1 cellular context compared by ENCODE assay signal in the genomic region with DNA sequence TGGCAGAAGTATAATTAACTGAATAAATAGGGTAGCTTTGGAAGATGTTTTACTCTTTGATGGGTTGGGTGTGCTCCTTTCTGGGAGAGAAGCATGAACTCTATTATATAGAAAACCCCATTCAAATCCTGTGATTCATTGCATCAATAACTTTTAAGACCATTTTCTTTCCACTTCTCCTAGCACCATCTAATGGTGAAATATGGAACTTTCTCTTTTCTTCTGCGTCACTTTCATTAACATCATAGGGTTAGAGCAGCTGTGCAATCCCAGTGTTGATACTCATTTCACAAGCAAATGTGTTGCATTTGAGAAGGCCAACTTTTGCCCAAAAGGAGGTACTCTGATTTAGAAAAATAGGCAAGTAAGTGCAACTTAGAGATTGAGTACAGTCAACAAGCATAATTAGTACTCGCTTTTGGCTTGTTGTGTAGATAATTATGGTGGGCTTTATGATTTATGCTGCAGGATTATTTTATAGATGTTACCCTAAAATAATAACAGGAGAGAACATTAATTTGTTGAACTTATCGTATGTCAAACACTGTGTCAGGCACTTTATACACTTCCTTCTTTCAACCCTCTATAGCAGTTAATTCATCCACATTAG.
TF ChIP-seq lines count a peak whose summit lies in the region.

No MANE protein-coding gene starts in this region.

TF ChIP-seq in K562, 482 proteins besides CTCF, POLR2A, EP300 and RAD21 (continued from another document and continues in another):
- TF ChIP-seq, protein P1, sequence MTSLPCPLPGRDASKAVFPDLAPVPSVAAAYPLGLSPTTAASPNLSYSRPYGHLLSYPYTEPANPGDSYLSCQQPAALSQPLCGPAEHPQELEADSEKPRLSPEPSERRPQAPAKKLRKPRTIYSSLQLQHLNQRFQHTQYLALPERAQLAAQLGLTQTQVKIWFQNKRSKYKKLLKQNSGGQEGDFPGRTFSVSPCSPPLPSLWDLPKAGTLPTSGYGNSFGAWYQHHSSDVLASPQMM (CRISPR knock-in tag; IDR thresholded peaks at IDR 0.05), result peak; percentile 77; the same call in 1 of the 2 replicates
- TF ChIP-seq, protein P2, sequence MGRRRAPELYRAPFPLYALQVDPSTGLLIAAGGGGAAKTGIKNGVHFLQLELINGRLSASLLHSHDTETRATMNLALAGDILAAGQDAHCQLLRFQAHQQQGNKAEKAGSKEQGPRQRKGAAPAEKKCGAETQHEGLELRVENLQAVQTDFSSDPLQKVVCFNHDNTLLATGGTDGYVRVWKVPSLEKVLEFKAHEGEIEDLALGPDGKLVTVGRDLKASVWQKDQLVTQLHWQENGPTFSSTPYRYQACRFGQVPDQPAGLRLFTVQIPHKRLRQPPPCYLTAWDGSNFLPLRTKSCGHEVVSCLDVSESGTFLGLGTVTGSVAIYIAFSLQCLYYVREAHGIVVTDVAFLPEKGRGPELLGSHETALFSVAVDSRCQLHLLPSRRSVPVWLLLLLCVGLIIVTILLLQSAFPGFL (CRISPR knock-in tag; IDR thresholded peaks at IDR 0.05), result peak; percentile 81; the same call in 1 of the 2 replicates
- TF ChIP-seq, protein P3, sequence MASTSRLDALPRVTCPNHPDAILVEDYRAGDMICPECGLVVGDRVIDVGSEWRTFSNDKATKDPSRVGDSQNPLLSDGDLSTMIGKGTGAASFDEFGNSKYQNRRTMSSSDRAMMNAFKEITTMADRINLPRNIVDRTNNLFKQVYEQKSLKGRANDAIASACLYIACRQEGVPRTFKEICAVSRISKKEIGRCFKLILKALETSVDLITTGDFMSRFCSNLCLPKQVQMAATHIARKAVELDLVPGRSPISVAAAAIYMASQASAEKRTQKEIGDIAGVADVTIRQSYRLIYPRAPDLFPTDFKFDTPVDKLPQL (IDR thresholded peaks at IDR 0.05; ENCODE audit: extremely low read depth, insufficient read length), result no peak
- TF ChIP-seq SMC3 (conservative IDR thresholded peaks at IDR 0.05; ENCODE audit: insufficient read depth, low read depth, low read length), result peak; percentile 60; the same call in 1 of the 2 replicates
- TF ChIP-seq, protein P4, sequence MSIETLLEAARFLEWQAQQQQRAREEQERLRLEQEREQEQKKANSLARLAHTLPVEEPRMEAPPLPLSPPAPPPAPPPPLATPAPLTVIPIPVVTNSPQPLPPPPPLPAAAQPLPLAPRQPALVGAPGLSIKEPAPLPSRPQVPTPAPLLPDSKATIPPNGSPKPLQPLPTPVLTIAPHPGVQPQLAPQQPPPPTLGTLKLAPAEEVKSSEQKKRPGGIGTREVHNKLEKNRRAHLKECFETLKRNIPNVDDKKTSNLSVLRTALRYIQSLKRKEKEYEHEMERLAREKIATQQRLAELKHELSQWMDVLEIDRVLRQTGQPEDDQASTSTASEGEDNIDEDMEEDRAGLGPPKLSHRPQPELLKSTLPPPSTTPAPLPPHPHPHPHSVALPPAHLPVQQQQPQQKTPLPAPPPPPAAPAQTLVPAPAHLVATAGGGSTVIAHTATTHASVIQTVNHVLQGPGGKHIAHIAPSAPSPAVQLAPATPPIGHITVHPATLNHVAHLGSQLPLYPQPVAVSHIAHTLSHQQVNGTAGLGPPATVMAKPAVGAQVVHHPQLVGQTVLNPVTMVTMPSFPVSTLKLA (conservative IDR thresholded peaks at IDR 0.05), result no peak
- TF ChIP-seq NFXL1 (CRISPR knock-in tag; IDR thresholded peaks at IDR 0.05), result peak; percentile 57
- TF ChIP-seq, protein P5, sequence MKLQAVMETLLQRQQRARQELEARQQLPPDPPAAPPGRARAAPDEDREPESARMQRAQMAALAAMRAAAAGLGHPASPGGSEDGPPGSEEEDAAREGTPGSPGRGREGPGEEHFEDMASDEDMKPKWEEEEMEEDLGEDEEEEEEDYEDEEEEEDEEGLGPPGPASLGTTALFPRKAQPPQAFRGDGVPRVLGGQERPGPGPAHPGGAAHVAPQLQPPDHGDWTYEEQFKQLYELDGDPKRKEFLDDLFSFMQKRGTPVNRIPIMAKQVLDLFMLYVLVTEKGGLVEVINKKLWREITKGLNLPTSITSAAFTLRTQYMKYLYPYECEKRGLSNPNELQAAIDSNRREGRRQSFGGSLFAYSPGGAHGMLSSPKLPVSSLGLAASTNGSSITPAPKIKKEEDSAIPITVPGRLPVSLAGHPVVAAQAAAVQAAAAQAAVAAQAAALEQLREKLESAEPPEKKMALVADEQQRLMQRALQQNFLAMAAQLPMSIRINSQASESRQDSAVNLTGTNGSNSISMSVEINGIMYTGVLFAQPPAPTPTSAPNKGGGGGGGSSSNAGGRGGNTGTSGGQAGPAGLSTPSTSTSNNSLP (IDR thresholded peaks at IDR 0.05; ENCODE audit: borderline replicate concordance, low read depth, low read length), result peak; percentile 87
- TF ChIP-seq ZNF77 (CRISPR knock-in tag; IDR thresholded peaks at IDR 0.05), result 0 out of 2 replicates have a peak, but pooled peaks have one; percentile 1
- TF ChIP-seq, protein P6, sequence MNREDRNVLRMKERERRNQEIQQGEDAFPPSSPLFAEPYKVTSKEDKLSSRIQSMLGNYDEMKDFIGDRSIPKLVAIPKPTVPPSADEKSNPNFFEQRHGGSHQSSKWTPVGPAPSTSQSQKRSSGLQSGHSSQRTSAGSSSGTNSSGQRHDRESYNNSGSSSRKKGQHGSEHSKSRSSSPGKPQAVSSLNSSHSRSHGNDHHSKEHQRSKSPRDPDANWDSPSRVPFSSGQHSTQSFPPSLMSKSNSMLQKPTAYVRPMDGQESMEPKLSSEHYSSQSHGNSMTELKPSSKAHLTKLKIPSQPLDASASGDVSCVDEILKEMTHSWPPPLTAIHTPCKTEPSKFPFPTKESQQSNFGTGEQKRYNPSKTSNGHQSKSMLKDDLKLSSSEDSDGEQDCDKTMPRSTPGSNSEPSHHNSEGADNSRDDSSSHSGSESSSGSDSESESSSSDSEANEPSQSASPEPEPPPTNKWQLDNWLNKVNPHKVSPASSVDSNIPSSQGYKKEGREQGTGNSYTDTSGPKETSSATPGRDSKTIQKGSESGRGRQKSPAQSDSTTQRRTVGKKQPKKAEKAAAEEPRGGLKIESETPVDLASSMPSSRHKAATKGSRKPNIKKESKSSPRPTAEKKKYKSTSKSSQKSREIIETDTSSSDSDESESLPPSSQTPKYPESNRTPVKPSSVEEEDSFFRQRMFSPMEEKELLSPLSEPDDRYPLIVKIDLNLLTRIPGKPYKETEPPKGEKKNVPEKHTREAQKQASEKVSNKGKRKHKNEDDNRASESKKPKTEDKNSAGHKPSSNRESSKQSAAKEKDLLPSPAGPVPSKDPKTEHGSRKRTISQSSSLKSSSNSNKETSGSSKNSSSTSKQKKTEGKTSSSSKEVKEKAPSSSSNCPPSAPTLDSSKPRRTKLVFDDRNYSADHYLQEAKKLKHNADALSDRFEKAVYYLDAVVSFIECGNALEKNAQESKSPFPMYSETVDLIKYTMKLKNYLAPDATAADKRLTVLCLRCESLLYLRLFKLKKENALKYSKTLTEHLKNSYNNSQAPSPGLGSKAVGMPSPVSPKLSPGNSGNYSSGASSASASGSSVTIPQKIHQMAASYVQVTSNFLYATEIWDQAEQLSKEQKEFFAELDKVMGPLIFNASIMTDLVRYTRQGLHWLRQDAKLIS (CRISPR knock-in tag; IDR thresholded peaks at IDR 0.05), result peak; percentile 56; the same call in 1 of the 2 replicates
- peak; percentile 47 for TF ChIP-seq RBFOX2 (IDR thresholded peaks at IDR 0.05; ENCODE audit: low read depth, low read length)
- TF ChIP-seq ELF1 (tag; IDR thresholded peaks at IDR 0.05), result 0 out of 2 replicates have a peak, but pooled peaks have one; percentile 37
- no peak for TF ChIP-seq CTBP1 (IDR thresholded peaks at IDR 0.05; ENCODE audit: borderline replicate concordance)
- peak; percentile 83 for TF ChIP-seq CEBPB (tag; IDR thresholded peaks at IDR 0.05)
- TF ChIP-seq ZNF24 (IDR thresholded peaks at IDR 0.05), result peak; percentile 80; the same call in 1 of the 2 replicates
- TF ChIP-seq, protein P7, sequence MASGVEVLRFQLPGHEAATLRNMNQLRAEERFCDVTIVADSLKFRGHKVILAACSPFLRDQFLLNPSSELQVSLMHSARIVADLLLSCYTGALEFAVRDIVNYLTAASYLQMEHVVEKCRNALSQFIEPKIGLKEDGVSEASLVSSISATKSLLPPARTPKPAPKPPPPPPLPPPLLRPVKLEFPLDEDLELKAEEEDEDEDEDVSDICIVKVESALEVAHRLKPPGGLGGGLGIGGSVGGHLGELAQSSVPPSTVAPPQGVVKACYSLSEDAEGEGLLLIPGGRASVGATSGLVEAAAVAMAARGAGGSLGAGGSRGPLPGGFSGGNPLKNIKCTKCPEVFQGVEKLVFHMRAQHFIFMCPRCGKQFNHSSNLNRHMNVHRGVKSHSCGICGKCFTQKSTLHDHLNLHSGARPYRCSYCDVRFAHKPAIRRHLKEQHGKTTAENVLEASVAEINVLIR (CRISPR knock-in tag; IDR thresholded peaks at IDR 0.05), result 0 out of 2 replicates have a peak, but pooled peaks have one; percentile 4
- peak; percentile 33 for TF ChIP-seq KHSRP (IDR thresholded peaks at IDR 0.05)
- peak; percentile 80; the same call in 1 of the 2 replicates for TF ChIP-seq ZNF57 (CRISPR knock-in tag; IDR thresholded peaks at IDR 0.05)
- no peak for TF ChIP-seq FOXJ2 (tag; IDR thresholded peaks at IDR 0.05)
- TF ChIP-seq, protein P8, sequence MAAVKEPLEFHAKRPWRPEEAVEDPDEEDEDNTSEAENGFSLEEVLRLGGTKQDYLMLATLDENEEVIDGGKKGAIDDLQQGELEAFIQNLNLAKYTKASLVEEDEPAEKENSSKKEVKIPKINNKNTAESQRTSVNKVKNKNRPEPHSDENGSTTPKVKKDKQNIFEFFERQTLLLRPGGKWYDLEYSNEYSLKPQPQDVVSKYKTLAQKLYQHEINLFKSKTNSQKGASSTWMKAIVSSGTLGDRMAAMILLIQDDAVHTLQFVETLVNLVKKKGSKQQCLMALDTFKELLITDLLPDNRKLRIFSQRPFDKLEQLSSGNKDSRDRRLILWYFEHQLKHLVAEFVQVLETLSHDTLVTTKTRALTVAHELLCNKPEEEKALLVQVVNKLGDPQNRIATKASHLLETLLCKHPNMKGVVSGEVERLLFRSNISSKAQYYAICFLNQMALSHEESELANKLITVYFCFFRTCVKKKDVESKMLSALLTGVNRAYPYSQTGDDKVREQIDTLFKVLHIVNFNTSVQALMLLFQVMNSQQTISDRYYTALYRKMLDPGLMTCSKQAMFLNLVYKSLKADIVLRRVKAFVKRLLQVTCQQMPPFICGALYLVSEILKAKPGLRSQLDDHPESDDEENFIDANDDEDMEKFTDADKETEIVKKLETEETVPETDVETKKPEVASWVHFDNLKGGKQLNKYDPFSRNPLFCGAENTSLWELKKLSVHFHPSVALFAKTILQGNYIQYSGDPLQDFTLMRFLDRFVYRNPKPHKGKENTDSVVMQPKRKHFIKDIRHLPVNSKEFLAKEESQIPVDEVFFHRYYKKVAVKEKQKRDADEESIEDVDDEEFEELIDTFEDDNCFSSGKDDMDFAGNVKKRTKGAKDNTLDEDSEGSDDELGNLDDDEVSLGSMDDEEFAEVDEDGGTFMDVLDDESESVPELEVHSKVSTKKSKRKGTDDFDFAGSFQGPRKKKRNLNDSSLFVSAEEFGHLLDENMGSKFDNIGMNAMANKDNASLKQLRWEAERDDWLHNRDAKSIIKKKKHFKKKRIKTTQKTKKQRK (IDR thresholded peaks at IDR 0.05; ENCODE audit: borderline replicate concordance, low read depth, low read length), result no peak
- TF ChIP-seq ZNF175 (CRISPR knock-in tag; IDR thresholded peaks at IDR 0.05; ENCODE audit: low read depth), result peak; percentile 74; the same call in 1 of the 2 replicates
- no peak; the same call in 1 of the 2 replicates for TF ChIP-seq NR2C1 (IDR thresholded peaks at IDR 0.05)
- no peak for TF ChIP-seq NR2C1 (tag; IDR thresholded peaks at IDR 0.05)
- TF ChIP-seq ZNF696 (CRISPR knock-in tag; conservative IDR thresholded peaks at IDR 0.05), result peak; percentile 32; the same call in 1 of the 2 replicates
- peak; percentile 75 to 81; a peak in 3 of 4 replicates for TF ChIP-seq FOXK2 (conservative IDR thresholded peaks at IDR 0.05 in 1 of 2, IDR thresholded peaks at IDR 0.05 in 1 of 2; ENCODE audit: low read depth in 2 of 2)
- peak; percentile 21 for TF ChIP-seq RBM22 (IDR thresholded peaks at IDR 0.05; ENCODE audit: low read depth, low read length, poor library complexity, severe bottlenecking)
- peak; percentile 46 for TF ChIP-seq U2AF1 (optimal IDR thresholded peaks at IDR 0.05; ENCODE audit: low read depth, low read length)
- TF ChIP-seq, protein P9, sequence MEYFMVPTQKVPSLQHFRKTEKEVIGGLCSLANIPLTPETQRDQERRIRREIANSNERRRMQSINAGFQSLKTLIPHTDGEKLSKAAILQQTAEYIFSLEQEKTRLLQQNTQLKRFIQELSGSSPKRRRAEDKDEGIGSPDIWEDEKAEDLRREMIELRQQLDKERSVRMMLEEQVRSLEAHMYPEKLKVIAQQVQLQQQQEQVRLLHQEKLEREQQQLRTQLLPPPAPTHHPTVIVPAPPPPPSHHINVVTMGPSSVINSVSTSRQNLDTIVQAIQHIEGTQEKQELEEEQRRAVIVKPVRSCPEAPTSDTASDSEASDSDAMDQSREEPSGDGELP (CRISPR knock-in tag; IDR thresholded peaks at IDR 0.05; ENCODE audit: borderline replicate concordance), result peak; percentile 51; the same call in 1 of the 2 replicates
- 0 out of 4 replicates have a peak, but pooled peaks of 1 of the 2 experiments have one; percentile 6 for TF ChIP-seq TRIM24 (IDR thresholded peaks at IDR 0.05)
- TF ChIP-seq CREM (IDR thresholded peaks at IDR 0.05; ENCODE audit: low read depth), result peak; percentile 62
- no peak; the same call in 1 of the 2 replicates for TF ChIP-seq NR2F6 (CRISPR knock-in tag; IDR thresholded peaks at IDR 0.05)
- TF ChIP-seq OTX1 (CRISPR knock-in tag; IDR thresholded peaks at IDR 0.05), result peak; percentile 61; the same call in 1 of the 2 replicates
- TF ChIP-seq, protein P10, sequence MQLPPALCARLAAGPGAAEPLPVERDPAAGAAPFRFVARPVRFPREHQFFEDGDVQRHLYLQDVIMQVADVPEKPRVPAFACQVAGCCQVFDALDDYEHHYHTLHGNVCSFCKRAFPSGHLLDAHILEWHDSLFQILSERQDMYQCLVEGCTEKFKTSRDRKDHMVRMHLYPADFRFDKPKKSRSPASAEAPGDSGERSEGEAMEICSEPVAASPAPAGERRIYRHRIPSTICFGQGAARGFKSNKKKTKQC (CRISPR knock-in tag; IDR thresholded peaks at IDR 0.05), result no peak
